21 cellular contexts compared by ENCODE assay signal in the genomic region with DNA sequence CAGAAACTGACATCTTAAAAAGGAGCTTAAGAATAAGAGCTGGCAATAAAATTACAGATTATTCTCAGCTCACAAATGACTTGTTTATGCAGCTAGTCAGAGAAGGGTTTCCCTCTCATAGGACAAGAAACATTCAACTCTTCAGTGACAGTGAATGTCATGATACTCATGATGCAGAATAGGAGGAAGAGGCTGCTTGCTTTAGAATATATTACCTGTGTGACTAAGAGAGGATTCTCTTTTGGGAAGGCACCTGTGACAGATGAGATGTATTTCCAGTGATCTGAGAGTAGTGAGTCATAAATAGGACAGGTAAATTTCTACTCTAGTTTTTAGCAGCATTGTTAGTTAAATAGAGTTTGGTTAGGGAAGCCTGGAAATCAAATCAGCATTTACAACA. TPM values are rescaled to one million over a fixed set of nuclear protein-coding genes. Genes with fewer than 3 reads are reported as not detected.
DNase-seq lines count a peak whose midpoint lies in the region; ATAC-seq and TF ChIP-seq lines count a peak whose summit lies in the region.
"Had no signal": no experiment of that assay in that cellular context is flagged by ENCODE, and none has a peak within 500 bp of the region (broad histone marks: within the 10 kb centered on the region; RNA-seq: fewer than 3 reads in every experiment).

No MANE protein-coding gene starts in this region.

- no peak overlapping the region for H2AK5ac ChIP-seq in neuronal stem cell (ENCODE audit: low read depth, low read length)

- no peak overlapping the region for H3K23ac ChIP-seq in neuronal stem cell (ENCODE audit: low read depth, low read length, poor library complexity)

- H3K27me3 ChIP-seq in neuronal stem cell (ENCODE audit: control insufficient read depth in 3 of 3, insufficient read depth in 3 of 3, low read depth in 1 of 3, low read length in 3 of 3), result no peaks in the 10 kb centered on the region
- H3K27me3 ChIP-seq: body of pancreas had no signal

- peak overlapping the region; percentile 63 for H3K4me3 Mint-ChIP-seq in activated naive CD4-positive, alpha-beta T cell treated with anti-CD3 and anti-CD28 coated beads, Interleukin-2, amount 50 U/mL, for 24 hours
- no peak overlapping the region for H3K4me3 Mint-ChIP-seq in stimulated activated naive B cell treated with anti-CD40 and anti-IgM and Interleukin-4, amounts not matched to agents 10 μg/mL and 1 μg/mL and 100 μg/mL, for 72 hours
- H3K4me3 Mint-ChIP-seq: activated naive CD4-positive, alpha-beta T cell treated with anti-CD3 and anti-CD28 coated beads, Interleukin-2, amount 10 ng/mL, durations not matched to agents 7 days and 5 days had no signal

- no peaks in the 10 kb centered on the region for H3K9me3 ChIP-seq in neuronal stem cell (replicated peaks in 1 of 2; ENCODE audit: control insufficient read depth in 2 of 2, insufficient read depth in 1 of 2, low read depth in 1 of 2, low read length in 2 of 2)
- H3K9me3 ChIP-seq: body of pancreas had no signal

- H3K9me3 Mint-ChIP-seq in activated naive CD4-positive, alpha-beta T cell treated with anti-CD3 and anti-CD28 coated beads, Interleukin-2, amount 50 U/mL, for 24 hours, result no peaks in the 10 kb centered on the region
- no peaks in the 10 kb centered on the region for H3K9me3 Mint-ChIP-seq in stimulated activated naive B cell treated with anti-CD40 and anti-IgM and Interleukin-4, amounts not matched to agents 10 μg/mL and 1 μg/mL and 100 μg/mL, for 72 hours
- H3K9me3 Mint-ChIP-seq: activated naive CD4-positive, alpha-beta T cell treated with anti-CD3 and anti-CD28 coated beads, Interleukin-2, amount 10 ng/mL, durations not matched to agents 7 days and 5 days had no signal

- peak overlapping the region; percentile 96 for H3K27ac Mint-ChIP-seq in activated naive CD4-positive, alpha-beta T cell treated with anti-CD3 and anti-CD28 coated beads, Interleukin-2, amount 50 U/mL, for 24 hours
- H3K27ac Mint-ChIP-seq in stimulated activated naive B cell treated with anti-CD40 and anti-IgM and Interleukin-4, amounts not matched to agents 10 μg/mL and 1 μg/mL and 100 μg/mL, for 72 hours, result peak overlapping the region; percentile 81
- H3K27ac Mint-ChIP-seq: activated naive CD4-positive, alpha-beta T cell treated with anti-CD3 and anti-CD28 coated beads, Interleukin-2, amount 10 ng/mL, durations not matched to agents 7 days and 5 days had no signal

- no peak overlapping the region for H4K91ac ChIP-seq in neuronal stem cell (ENCODE audit: low read depth, low read length, poor library complexity)

- H2BK120ac ChIP-seq in neuronal stem cell (ENCODE audit: low read depth, low read length), result no peak overlapping the region

- H3K27me3 Mint-ChIP-seq in activated naive CD4-positive, alpha-beta T cell treated with anti-CD3 and anti-CD28 coated beads, Interleukin-2, amount 50 U/mL, for 24 hours, result no peaks in the 10 kb centered on the region
- H3K27me3 Mint-ChIP-seq in stimulated activated naive B cell treated with anti-CD40 and anti-IgM and Interleukin-4, amounts not matched to agents 10 μg/mL and 1 μg/mL and 100 μg/mL, for 72 hours, result no peaks in the 10 kb centered on the region
- H3K27me3 Mint-ChIP-seq: activated naive CD4-positive, alpha-beta T cell treated with anti-CD3 and anti-CD28 coated beads, Interleukin-2, amount 10 ng/mL, durations not matched to agents 7 days and 5 days had no signal

- no peak overlapping the region for H2BK15ac ChIP-seq in neuronal stem cell (ENCODE audit: low read length)

- H3K4me3 ChIP-seq in neuronal stem cell (ENCODE audit: low read length in 2 of 2), result no peak overlapping the region
- H3K4me3 ChIP-seq: body of pancreas, smooth muscle cell had no signal

- peaks cover 11% of the 10 kb centered on the region for H3K36me3 Mint-ChIP-seq in activated naive CD4-positive, alpha-beta T cell treated with anti-CD3 and anti-CD28 coated beads, Interleukin-2, amount 50 U/mL, for 24 hours
- H3K36me3 Mint-ChIP-seq in stimulated activated naive B cell treated with anti-CD40 and anti-IgM and Interleukin-4, amounts not matched to agents 10 μg/mL and 1 μg/mL and 100 μg/mL, for 72 hours, result peaks cover 10 to 31% of the 10 kb centered on the region in 2 donors

- DNase-seq in activated naive CD4-positive, alpha-beta T cell treated with Interleukin-2 at 50 U/mL for 16 hours, result no peak
- DNase-seq in stimulated activated naive B cell treated with anti-CD40 and anti-IgM and Interleukin-4, amounts not matched to agents 10 μg/mL and 1 μg/mL and 100 μg/mL, for 72 hours, result no peak
- DNase-seq in GM10266 (ENCODE audit: extremely low spot score) (no peak), neuronal stem cell (ENCODE audit: low spot score) (no peak), hippocampal formation (lab: John Stamatoyannopoulos, UW) (no peak)
- DNase-seq: activated CD4-positive, CD25-positive, alpha-beta regulatory T cell treated with anti-CD3 and anti-CD28 coated beads, Interleukin-2, amount 50 U/mL, for 72 hours; activated naive CD4-positive, alpha-beta T cell treated with anti-CD3 and anti-CD28 coated beads, Interleukin-2, amount 10 ng/mL, durations not matched to agents 7 days and 5 days; body of pancreas; foreskin melanocyte; GOT3; hypothalamus; KBM-7; kidney; MV-4-11; NCI-H1930; NCI-H446 treated with DMSO at 0.1 percent for 48 hours; stimulated activated CD4-positive, alpha-beta T cell treated with anti-CD3 and anti-CD28 coated beads, Interleukin-4, amount 100 ng/mL, for 4 hours had no signal

- H3K18ac ChIP-seq in neuronal stem cell (ENCODE audit: low read length), result no peak overlapping the region

- ATAC-seq in esophagus mucosa, result peak; percentile 82
- no peak for ATAC-seq in stimulated activated naive B cell treated with anti-CD40 and anti-IgM and Interleukin-4, amounts not matched to agents 10 μg/mL and 1 μg/mL and 100 μg/mL, for 72 hours (replicated peaks)
- ATAC-seq: body of pancreas had no signal

- peaks cover 90% of the 10 kb centered on the region for H3K4me1 Mint-ChIP-seq in activated naive CD4-positive, alpha-beta T cell treated with anti-CD3 and anti-CD28 coated beads, Interleukin-2, amount 50 U/mL, for 24 hours
- peaks cover 41 to 70% of the 10 kb centered on the region in 2 donors for H3K4me1 Mint-ChIP-seq in stimulated activated naive B cell treated with anti-CD40 and anti-IgM and Interleukin-4, amounts not matched to agents 10 μg/mL and 1 μg/mL and 100 μg/mL, for 72 hours

- no peak overlapping the region for H3K4me2 ChIP-seq in neuronal stem cell (ENCODE audit: insufficient read depth, low read length, poor library complexity, severe bottlenecking)
- H3K4me2 ChIP-seq: smooth muscle cell had no signal

- H2BK12ac ChIP-seq in neuronal stem cell (ENCODE audit: low read length), result no peak overlapping the region

- H3K36me3 ChIP-seq in neuronal stem cell (replicated peaks in 1 of 2; ENCODE audit: control insufficient read depth in 2 of 2, insufficient read depth in 2 of 2, low read length in 2 of 2), result peaks cover 2 to 42% of the 10 kb centered on the region in 2 donors

- H2BK5ac ChIP-seq in neuronal stem cell (ENCODE audit: low read length), result no peak overlapping the region

- H3K4me1 ChIP-seq in neuronal stem cell (ENCODE audit: control insufficient read depth in 2 of 2, insufficient read depth in 1 of 2, low read depth in 1 of 2, low read length in 2 of 2), result no peaks in the 10 kb centered on the region

- H2AFZ ChIP-seq in neuronal stem cell (ENCODE audit: low read length), result no peak overlapping the region

- H3K27ac ChIP-seq in VCaP, result peak overlapping the region; percentile 62
- H3K27ac ChIP-seq in neuronal stem cell (replicated peaks; ENCODE audit: low read length), result no peak overlapping the region
- H3K27ac ChIP-seq: body of pancreas had no signal

- TF ChIP-seq CTCF in VCaP (conservative IDR thresholded peaks at IDR 0.05), result no peak
- no peak for TF ChIP-seq CTCF in GM10266 (IDR thresholded peaks at IDR 0.05; ENCODE audit: control insufficient read depth, insufficient read depth, low read depth, missing control alignments)

- H3K4ac ChIP-seq in neuronal stem cell (ENCODE audit: low read length), result no peak overlapping the region

- peaks cover 2% of the 10 kb centered on the region for H3K79me1 ChIP-seq in neuronal stem cell (ENCODE audit: low read depth, low read length)

- no peak overlapping the region for H3K14ac ChIP-seq in neuronal stem cell (ENCODE audit: low read length)

- H4K8ac ChIP-seq in neuronal stem cell (ENCODE audit: low read depth, low read length), result no peak overlapping the region

- H3K9ac ChIP-seq in neuronal stem cell (ENCODE audit: low read depth, low read length, poor library complexity), result no peak overlapping the region

RNA-seq across cellular contexts. Expression of a gene that starts 39.9 kb away (rescaled TPM):
- total RNA-seq in esophagus mucosa, result 10.0 TPM
- polyA plus RNA-seq in neuronal stem cell (2013, experiment 1 of 2), result 13.3 TPM
- polyA plus RNA-seq in neuronal stem cell (2013, experiment 2 of 2), result 14.7 TPM
